Comparison of ENCODE assay signal across 12 cellular contexts in the genomic region with DNA sequence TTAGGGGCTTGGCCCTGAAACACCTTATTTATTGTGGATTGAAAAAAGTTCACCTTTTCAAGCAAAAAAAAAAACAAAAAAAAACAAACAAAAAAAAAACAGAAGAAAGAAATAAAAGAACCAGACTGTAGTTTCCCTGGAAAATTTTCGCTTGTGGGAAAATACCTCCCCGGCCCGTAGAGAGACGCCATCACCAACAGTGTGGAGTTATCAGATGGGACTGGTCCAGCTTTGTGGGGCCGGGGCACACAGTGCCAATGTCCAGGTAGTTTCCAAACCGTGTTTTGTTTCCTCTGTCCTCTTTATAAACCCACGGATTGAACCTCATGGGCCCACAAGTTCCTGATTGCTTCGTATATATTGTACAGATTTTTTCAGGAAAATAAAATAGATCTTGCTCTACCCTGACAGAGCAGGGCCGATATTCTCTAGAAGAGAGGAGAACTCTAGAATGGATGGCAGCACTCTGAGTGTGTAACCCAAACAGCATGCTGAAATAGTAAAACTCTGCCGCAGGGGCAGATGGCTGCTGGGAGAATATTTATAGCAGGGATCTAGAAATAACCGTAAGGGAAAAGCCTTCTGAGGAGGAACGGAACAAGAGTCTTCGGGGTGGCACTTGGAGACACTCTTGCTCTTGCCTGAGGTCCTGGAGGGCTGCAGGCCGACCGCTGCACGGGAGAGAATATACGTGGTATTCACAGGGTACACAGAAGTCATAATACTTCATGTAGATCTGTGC.
A peak's percentile ranks its signal among the peaks of the same experiment; 100 is the strongest.
DNase-seq lines count a peak whose midpoint lies in the region; ATAC-seq and TF ChIP-seq lines count a peak whose summit lies in the region.
"Had no signal": no experiment of that assay in that cellular context is flagged by ENCODE, and none has a peak within 500 bp of the region (broad histone marks: within the 10 kb centered on the region; RNA-seq: fewer than 3 reads in every experiment).

No MANE protein-coding gene starts in this region.

- H3K4me1 Mint-ChIP-seq in nephron progenitor cell = peaks cover 74% of the 10 kb centered on the region
- H3K4me1 Mint-ChIP-seq: CD14-positive monocyte had no signal

- no peak overlapping the region for H3K4me3 Mint-ChIP-seq in nephron progenitor cell
- H3K4me3 Mint-ChIP-seq: CD14-positive monocyte, IgD-negative memory B cell had no signal

- 52 to 61% methylated on average over 17 of the region's 17 CpGs for WGBS in thyroid gland, 2 donors

- no peaks in the 10 kb centered on the region for H3K9me3 ChIP-seq in thyroid gland
- H3K9me3 ChIP-seq: A549, HAP-1 had no signal

- peaks cover 7% of the 10 kb centered on the region for H3K27me3 Mint-ChIP-seq in nephron progenitor cell (ENCODE audit: low read depth, poor library complexity)

- no peaks in the 10 kb centered on the region for H3K9me3 Mint-ChIP-seq in nephron progenitor cell
- H3K9me3 Mint-ChIP-seq: CD14-positive monocyte, IgD-negative memory B cell had no signal

- H3K36me3 ChIP-seq in thyroid gland = no peaks in the 10 kb centered on the region
- H3K36me3 ChIP-seq: HAP-1 had no signal

- peak overlapping the region; percentile 32 for H3K27ac Mint-ChIP-seq in nephron progenitor cell
- H3K27ac Mint-ChIP-seq: CD14-positive monocyte, IgD-negative memory B cell had no signal

- DNase-seq in NCI-H345 (lab: John Stamatoyannopoulos, UW) = peak; percentile 21
- DNase-seq in NCI-H345 treated with DMSO at 0.1 percent for 48 hours (lab: John Stamatoyannopoulos, UW; ENCODE audit: unreplicated experiment) = no peak
- DNase-seq in coronary artery (ENCODE audit: low spot score) = no peak
- no peak for DNase-seq in nephron progenitor cell
- peak in 1 of 2 donors; percentile 26 for DNase-seq in thyroid gland
- DNase-seq: NCI-H446 treated with DMSO at 0.1 percent for 48 hours had no signal

- H3K27ac ChIP-seq in coronary artery = peak overlapping the region; percentile 8 to 43
- peak overlapping the region; percentile 65 to 78 (median 67) for H3K27ac ChIP-seq in thyroid gland
- H3K27ac ChIP-seq: A549 had no signal

- H3K4me1 ChIP-seq in thyroid gland = peaks cover 12 to 21% of the 10 kb centered on the region in 2 donors
- H3K4me1 ChIP-seq: A549, HAP-1 had no signal

- no peaks in the 10 kb centered on the region for H3K36me3 Mint-ChIP-seq in nephron progenitor cell (ENCODE audit: low read depth)
- H3K36me3 Mint-ChIP-seq: CD14-positive monocyte, IgD-negative memory B cell had no signal

- H3K4me3 ChIP-seq in coronary artery = peak overlapping the region; percentile 22
- no peak overlapping the region for H3K4me3 ChIP-seq in thyroid gland (replicated peaks in 1 of 3)
- H3K4me3 ChIP-seq: A549, HAP-1 had no signal

- H3K27me3 ChIP-seq in thyroid gland = no peaks in the 10 kb centered on the region

- no peak for TF ChIP-seq POLR2A in thyroid gland (IDR thresholded peaks at IDR 0.05)

- ATAC-seq in HG03457 (IDR thresholded peaks at IDR 0.05; ENCODE audit: unreplicated experiment) = no peak
- no peak for ATAC-seq in GM18907 (IDR thresholded peaks at IDR 0.05; ENCODE audit: unreplicated experiment)
- ATAC-seq: A549 had no signal

- TF ChIP-seq CTCF in coronary artery (IDR thresholded peaks at IDR 0.05) = no peak
- TF ChIP-seq CTCF in nephron progenitor cell (IDR thresholded peaks at IDR 0.05) = no peak
- TF ChIP-seq CTCF in thyroid gland (IDR thresholded peaks at IDR 0.05) = no peak

- intact Hi-C loops in thyroid gland (cut with DNase I) = loop anchor here (5.0 to 10.0 kb wide), 2 partner anchors 307 to 435 kb away; no protein-coding TSS in a partner anchor
